2 cellular contexts compared by ENCODE assay signal in genomic region chr15:85657132-85657531, GRCh38.
A peak's percentile ranks its signal among the peaks of the same experiment; 100 is the strongest.
TF ChIP-seq lines count a peak whose summit lies in the region.

No MANE protein-coding gene starts in this region.

TF ChIP-seq in liver, 16 proteins besides CTCF, POLR2A, EP300 and RAD21 (continued from another document):
- TF ChIP-seq ZBTB33 (IDR thresholded peaks at IDR 0.05) = no peak
- TF ChIP-seq ATF3 (IDR thresholded peaks at IDR 0.05) = no peak
- peak in 1 of 2 donors; percentile 16 for TF ChIP-seq JUND (IDR thresholded peaks at IDR 0.05)
- TF ChIP-seq FOXA1 (IDR thresholded peaks at IDR 0.05) = peak; percentile 62
- no peak for TF ChIP-seq EGR1 (IDR thresholded peaks at IDR 0.05; ENCODE audit: low read depth in 2 of 2)
- peak in 1 of 2 donors; percentile 29 for TF ChIP-seq RXRA (IDR thresholded peaks at IDR 0.05)
- TF ChIP-seq HNF4A (conservative IDR thresholded peaks at IDR 0.05) = peak in 1 of 2 donors; percentile 78

TF ChIP-seq in HepG2, 621 proteins besides CTCF, POLR2A, EP300 and RAD21 (continued from another document):
- TF ChIP-seq ZNF839 (CRISPR knock-in tag; IDR thresholded peaks at IDR 0.05; ENCODE audit: borderline replicate concordance) = no peak
- TF ChIP-seq ZNF253 (CRISPR knock-in tag; IDR thresholded peaks at IDR 0.05; ENCODE audit: borderline replicate concordance) = no peak
- TF ChIP-seq ZNF503 (CRISPR knock-in tag; IDR thresholded peaks at IDR 0.05) = no peak
- no peak for TF ChIP-seq ZNF335 (CRISPR knock-in tag; IDR thresholded peaks at IDR 0.05)
- TF ChIP-seq KDM5B (CRISPR knock-in tag; IDR thresholded peaks at IDR 0.05; ENCODE audit: borderline replicate concordance) = no peak
- no peak for TF ChIP-seq TP53 (CRISPR knock-in tag; conservative IDR thresholded peaks at IDR 0.05)
- TF ChIP-seq ZNF432 (CRISPR knock-in tag; IDR thresholded peaks at IDR 0.05; ENCODE audit: borderline replicate concordance) = no peak
- no peak for TF ChIP-seq TCF12 (IDR thresholded peaks at IDR 0.05)
- TF ChIP-seq TCF12 (CRISPR knock-in tag; IDR thresholded peaks at IDR 0.05) = no peak
- TF ChIP-seq MATR3 (CRISPR knock-in tag; IDR thresholded peaks at IDR 0.05) = no peak
